In the genomic region with DNA sequence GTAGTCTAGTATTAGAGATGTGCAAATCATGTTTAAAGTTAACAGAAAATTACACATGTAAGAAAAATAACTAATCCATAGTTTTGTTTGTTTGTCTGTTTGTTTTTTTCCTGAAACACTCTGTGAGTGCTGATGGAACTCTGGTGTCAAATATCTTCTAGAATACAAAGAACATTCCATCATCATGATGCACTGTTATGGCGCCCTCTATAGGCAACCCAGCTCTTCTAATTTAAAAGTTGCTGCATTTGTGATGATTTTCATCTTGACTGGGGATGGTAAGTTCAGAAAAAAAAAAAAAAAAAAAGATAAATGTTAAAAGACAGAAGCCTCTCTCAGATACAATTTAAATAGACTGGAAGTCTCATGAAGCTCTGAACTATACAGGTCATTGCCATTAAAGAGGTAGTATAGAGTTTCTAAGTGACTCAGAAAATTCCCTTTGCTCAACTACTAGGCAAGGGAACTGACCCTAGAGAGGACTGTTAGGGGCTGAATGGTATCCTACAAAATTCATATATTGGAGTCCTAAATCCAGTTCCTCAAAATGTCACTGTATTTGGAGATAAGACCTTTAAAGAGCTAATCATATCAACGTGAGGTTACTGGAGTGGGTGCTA, we compare ENCODE assay signal across 11 cellular contexts.
DNase-seq lines count a peak whose midpoint lies in the region; ATAC-seq, FAIRE-seq and TF ChIP-seq lines count a peak whose summit lies in the region.
"Had no signal": no experiment of that assay in that cellular context is flagged by ENCODE, and none has a peak within 500 bp of the region (broad histone marks: within the 10 kb centered on the region; RNA-seq: fewer than 3 reads in every experiment).

No MANE protein-coding gene starts in this region.

- H3K79me2 ChIP-seq in smooth muscle cell (ENCODE audit: low read depth): no peaks in the 10 kb centered on the region

- no peak overlapping the region for H3K4me3 ChIP-seq in fibroblast of villous mesenchyme (ENCODE audit: low read depth, low read length)
- H3K4me3 ChIP-seq in smooth muscle cell: no peak overlapping the region
- H3K4me3 ChIP-seq: BLaER1 treated with 17β-estradiol and CSF1 and Interleukin-3, amounts not matched to agents 10 nM and 100 nM; lung had no signal

- no peaks in the 10 kb centered on the region for H3K4me1 ChIP-seq in smooth muscle cell (ENCODE audit: low read depth)
- H3K4me1 ChIP-seq: BLaER1 treated with 17β-estradiol and CSF1 and Interleukin-3, amounts not matched to agents 10 nM and 100 nM had no signal

- no peaks in the 10 kb centered on the region for H4K20me1 ChIP-seq in smooth muscle cell (ENCODE audit: low read depth)
- H4K20me1 ChIP-seq: BLaER1 treated with 17β-estradiol and CSF1 and Interleukin-3, amounts not matched to agents 10 nM and 100 nM had no signal

- no peak overlapping the region for H3K4me2 ChIP-seq in smooth muscle cell
- H3K4me2 ChIP-seq: BLaER1 treated with 17β-estradiol and CSF1 and Interleukin-3, amounts not matched to agents 10 nM and 100 nM had no signal

- no peaks in the 10 kb centered on the region for H3K27me3 ChIP-seq in smooth muscle cell (ENCODE audit: low read depth)
- H3K27me3 ChIP-seq: BLaER1 treated with 17β-estradiol and CSF1 and Interleukin-3, amounts not matched to agents 10 nM and 100 nM had no signal

- no peaks in the 10 kb centered on the region for H3F3A ChIP-seq in smooth muscle cell (ENCODE audit: low read depth)

- H3K36me3 ChIP-seq in smooth muscle cell (ENCODE audit: low read depth): no peaks in the 10 kb centered on the region
- H3K36me3 ChIP-seq: BLaER1 treated with 17β-estradiol and CSF1 and Interleukin-3, amounts not matched to agents 10 nM and 100 nM had no signal

- no peak for TF ChIP-seq CTCF in fibroblast of villous mesenchyme (IDR thresholded peaks at IDR 0.05; ENCODE audit: insufficient read depth, low read depth, low read length)
- TF ChIP-seq CTCF in smooth muscle cell (IDR thresholded peaks at IDR 0.05; ENCODE audit: borderline replicate concordance, insufficient read depth, poor library complexity, severe bottlenecking): peak; percentile 56

- H3K9me3 ChIP-seq in smooth muscle cell (replicated peaks; ENCODE audit: low read depth): no peaks in the 10 kb centered on the region
- H3K9me3 ChIP-seq: BLaER1 treated with 17β-estradiol and CSF1 and Interleukin-3, amounts not matched to agents 10 nM and 100 nM had no signal

- no peak for FAIRE-seq in GM12891 (lab: Jason Lieb, UNC)

- TF ChIP-seq POLR2A in GM12891 (IDR thresholded peaks at IDR 0.05; ENCODE audit: low read depth, low read length): no peak

- no peak overlapping the region for H2AFZ ChIP-seq in smooth muscle cell (ENCODE audit: low read depth)

- peak; percentile 37 for DNase-seq in SIG-M5 treated with dmso at 0.1 percent for 504 hours (lab: John Stamatoyannopoulos, UW; ENCODE audit: unreplicated experiment)
- no peak for DNase-seq in SIG-M5 (lab: John Stamatoyannopoulos, UW)
- DNase-seq in SK-N-DZ (ENCODE audit: low spot score): peak; percentile 78
- DNase-seq in fibroblast of villous mesenchyme (ENCODE audit: low read depth): peak; percentile 0
- no peak for DNase-seq in smooth muscle cell (lab: John Stamatoyannopoulos, UW; ENCODE audit: unreplicated experiment)
- no peak for DNase-seq in GM12891 (ENCODE audit: insufficient read length, low spot score)
- no peak for DNase-seq in hepatic stellate cell (ENCODE audit: low spot score)
- DNase-seq: SHP77 had no signal

- ATAC-seq in HG02973 (IDR thresholded peaks at IDR 0.05; ENCODE audit: unreplicated experiment): no peak

- no peak overlapping the region for H3K9ac ChIP-seq in smooth muscle cell (ENCODE audit: low read depth)
- H3K9ac ChIP-seq: BLaER1 treated with 17β-estradiol and CSF1 and Interleukin-3, amounts not matched to agents 10 nM and 100 nM had no signal

- no peak overlapping the region for H3K27ac ChIP-seq in smooth muscle cell (ENCODE audit: low read depth)
- H3K27ac ChIP-seq: BLaER1 treated with 17β-estradiol and CSF1 and Interleukin-3, amounts not matched to agents 10 nM and 100 nM had no signal

- WGBS in smooth muscle cell (ENCODE audit: low lambda C conversion rate): 13% methylated on average over 2 of the region's 2 CpGs

TF ChIP-seq in GM12891, 5 proteins besides CTCF, POLR2A, EP300 and RAD21:
- TF ChIP-seq PAX5 (IDR thresholded peaks at IDR 0.05; ENCODE audit: insufficient read depth, low read length, severe bottlenecking) (no peak), POLR2AphosphoS5 (IDR thresholded peaks at IDR 0.05; ENCODE audit: low read depth, low read length) (no peak), POU2F2 (IDR thresholded peaks at IDR 0.05; ENCODE audit: low read depth, low read length) (no peak), SPI1 (IDR thresholded peaks at IDR 0.05; ENCODE audit: low read depth, low read length) (no peak), TAF1 (IDR thresholded peaks at IDR 0.05; ENCODE audit: low read depth, low read length) (no peak)

Comparison
In these comparisons a context has a peak if more than half of its experiments do, and no peak if none do; other contexts are left out.
1. DNase-seq: peak in SIG-M5 treated with dmso at 0.1 percent for 504 hours (single experiment), SK-N-DZ (single experiment) and fibroblast of villous mesenchyme (single experiment); none in SIG-M5 (single experiment), smooth muscle cell (single experiment), GM12891 (single experiment) and hepatic stellate cell (single experiment).